Comparison of ENCODE assay signal across 9 cellular contexts in the genomic region with DNA sequence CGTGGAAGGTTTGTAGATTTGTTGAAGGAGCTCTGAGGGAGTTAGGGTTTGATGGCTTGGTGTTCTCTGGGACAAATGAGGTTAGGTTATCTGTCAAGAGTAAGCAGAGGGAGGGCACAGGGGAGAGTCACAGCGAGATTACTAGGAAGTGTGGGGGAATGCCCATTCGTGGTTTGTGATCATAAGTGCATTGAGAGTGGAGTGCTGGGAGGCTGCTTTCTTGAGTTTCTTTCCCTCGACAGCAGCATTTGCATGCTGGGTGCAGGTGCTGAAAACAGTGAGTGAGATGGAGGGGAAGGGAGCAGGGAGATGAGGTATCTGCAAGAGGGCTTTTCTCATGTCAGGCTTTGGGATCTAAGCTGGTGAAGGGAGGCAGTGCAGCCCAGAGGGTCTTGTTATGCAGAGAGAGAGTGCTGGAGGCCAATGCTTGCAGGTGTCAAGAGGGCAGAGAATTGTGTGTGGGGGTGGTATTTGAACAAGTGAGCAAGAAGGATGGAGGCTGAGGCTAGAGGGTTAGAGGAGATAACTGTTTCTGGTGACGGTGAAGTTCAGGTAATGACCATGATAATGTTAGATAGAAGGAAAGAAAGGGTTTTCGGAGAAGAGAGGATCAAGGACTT.
A peak's percentile ranks its signal among the peaks of the same experiment; 100 is the strongest.
DNase-seq lines count a peak whose midpoint lies in the region; ATAC-seq and TF ChIP-seq lines count a peak whose summit lies in the region.
"Had no signal": no experiment of that assay in that cellular context is flagged by ENCODE, and none has a peak within 500 bp of the region (broad histone marks: within the 10 kb centered on the region; RNA-seq: fewer than 3 reads in every experiment).

No MANE protein-coding gene starts in this region.

- no peak overlapping the region for H2AFZ ChIP-seq in DND-41 (ENCODE audit: low read depth, low read length)

- no peak overlapping the region for H3K27ac ChIP-seq in DND-41 (ENCODE audit: low read length)
- H3K27ac ChIP-seq: BLaER1 had no signal

- H4K20me1 ChIP-seq in DND-41 (ENCODE audit: insufficient read depth, low read length), result peaks cover 13% of the 10 kb centered on the region
- H4K20me1 ChIP-seq: BLaER1 had no signal

- H3K9me3 ChIP-seq in DND-41 (ENCODE audit: insufficient read depth, low read length, severe bottlenecking), result peaks cover 3% of the 10 kb centered on the region

- peaks cover 13% of the 10 kb centered on the region for H3K4me1 ChIP-seq in DND-41 (ENCODE audit: insufficient read depth, low read length)

- H3K4me3 ChIP-seq in DND-41 (ENCODE audit: low read depth in 1 of 2, low read length in 2 of 2), result no peak overlapping the region
- H3K4me3 ChIP-seq: BLaER1 had no signal

- no peaks in the 10 kb centered on the region for H3K36me3 ChIP-seq in DND-41 (ENCODE audit: insufficient read depth, low read length)

- H3K79me2 ChIP-seq in DND-41 (ENCODE audit: insufficient read depth, low read length), result peaks cover 11% of the 10 kb centered on the region

- DNase-seq in DND-41 (no peak), amniotic stem cell (lab: John Stamatoyannopoulos, UW) (no peak), NCI-H2029 treated with DMSO at 0.1 percent for 48 hours (lab: John Stamatoyannopoulos, UW) (no peak), CD1c-positive myeloid dendritic cell (ENCODE audit: extremely low spot score) (no peak)
- peak; percentile 71 for DNase-seq in activated CD8-positive, alpha-beta memory T cell treated with anti-CD3 and anti-CD28 coated beads, Interleukin-2, amount 50 U/mL, for 48 hours
- no peak for DNase-seq in effector CD4-positive, alpha-beta T cell

- no peak overlapping the region for H3K9ac ChIP-seq in DND-41 (ENCODE audit: low read depth, low read length)
- H3K9ac ChIP-seq: BLaER1 had no signal

- no peaks in the 10 kb centered on the region for H3K27me3 ChIP-seq in DND-41 (ENCODE audit: insufficient read depth, low read length, poor library complexity)
- H3K27me3 ChIP-seq: BLaER1 had no signal

- H3K4me2 ChIP-seq in DND-41 (ENCODE audit: insufficient read depth, low read length), result no peak overlapping the region
- H3K4me2 ChIP-seq: BLaER1 had no signal

- no peak for TF ChIP-seq CTCF in DND-41 (IDR thresholded peaks at IDR 0.05; ENCODE audit: borderline replicate concordance, extremely low read depth, low read length, poor library complexity, severe bottlenecking)

- ATAC-seq in DND-41 (ENCODE audit: insufficient read depth, low read depth) (peak; percentile 40; the same call in 2 of the 3 replicates), GM19372 (IDR thresholded peaks at IDR 0.05; ENCODE audit: low read depth, unreplicated experiment) (peak; percentile 85), HG03066 (IDR thresholded peaks at IDR 0.05; ENCODE audit: low read depth, unreplicated experiment) (peak; percentile 74)
